ENCODE assay signal across 23 cellular contexts in genomic region chr2:191863988-191864387, GRCh38. TPM values are rescaled to one million over a fixed set of nuclear protein-coding genes. Genes with fewer than 3 reads are reported as not detected.
DNase-seq lines count a peak whose midpoint lies in the region; ATAC-seq and TF ChIP-seq lines count a peak whose summit lies in the region.
"Had no signal": no experiment of that assay in that cellular context is flagged by ENCODE, and none has a peak within 500 bp of the region (broad histone marks: within the 10 kb centered on the region; RNA-seq: fewer than 3 reads in every experiment).

No MANE protein-coding gene starts in this region.

- no peak overlapping the region for H2BK5ac ChIP-seq in H9 (ENCODE audit: insufficient read length, low read length)

- H2AFZ ChIP-seq in HCT116 (ENCODE audit: low read depth, low read length, poor library complexity, severe bottlenecking) (peak overlapping the region; percentile 83), H9 (ENCODE audit: low read length) (no peak overlapping the region)

- H3K9ac ChIP-seq in HCT116 (ENCODE audit: low read length) (no peak overlapping the region), H9 (ENCODE audit: extremely low read depth, insufficient read length, low read length) (no peak overlapping the region)

- no peak overlapping the region for H3T11ph ChIP-seq in H9 (ENCODE audit: low read length)

- no peak overlapping the region for H2BK120ac ChIP-seq in H9 (ENCODE audit: low read depth, low read length, poor library complexity, severe bottlenecking)

- ATAC-seq in HCT116 = no peak
- no peak for ATAC-seq in stimulated activated naive B cell treated with anti-CD40 and anti-IgM and Interleukin-4, amounts not matched to agents 10 μg/mL and 1 μg/mL and 100 μg/mL, for 72 hours (replicated peaks)
- ATAC-seq: activated naive CD4-positive, alpha-beta T cell treated with anti-CD3 and anti-CD28 coated beads, Interleukin-2, amount 50 U/mL, for 72 hours; T-helper 17 cell had no signal

- H3K27me3 ChIP-seq in HCT116 (ENCODE audit: insufficient read depth, low read length) = no peaks in the 10 kb centered on the region
- H3K27me3 ChIP-seq in H9 (ENCODE audit: insufficient read depth, low read length) = no peaks in the 10 kb centered on the region
- H3K27me3 ChIP-seq: SJSA1, upper lobe of left lung had no signal

- H3K27ac Mint-ChIP-seq in nephron (peak overlapping the region; percentile 92 to 98 (median 97)), H9 (no peak overlapping the region)
- no peak overlapping the region for H3K27ac Mint-ChIP-seq in stimulated activated naive B cell treated with anti-CD40 and anti-IgM and Interleukin-4, amounts not matched to agents 10 μg/mL and 1 μg/mL and 100 μg/mL, for 72 hours
- H3K27ac Mint-ChIP-seq: activated CD4-positive, alpha-beta T cell treated with anti-CD3 and anti-CD28 coated beads, Interleukin-2, amount 10 ng/mL, durations not matched to agents 7 days and 5 days; activated naive CD4-positive, alpha-beta T cell treated with anti-CD3 and anti-CD28 coated beads, Interleukin-2, amount 50 U/mL, for 72 hours; T-helper 17 cell had no signal

- H3K14ac ChIP-seq in H9 (ENCODE audit: insufficient read depth, low read length) = no peak overlapping the region

- TF ChIP-seq RAD21 in HCT116 (IDR thresholded peaks at IDR 0.05; ENCODE audit: low read depth) = no peak

- H3K27me3 Mint-ChIP-seq in nephron (ENCODE audit: low read depth) (no peaks in the 10 kb centered on the region), H9 (ENCODE audit: low read depth) (no peaks in the 10 kb centered on the region; the same call in 1 of the 2 replicates)
- no peaks in the 10 kb centered on the region for H3K27me3 Mint-ChIP-seq in stimulated activated naive B cell treated with anti-CD40 and anti-IgM and Interleukin-4, amounts not matched to agents 10 μg/mL and 1 μg/mL and 100 μg/mL, for 72 hours
- H3K27me3 Mint-ChIP-seq: brain had no signal

- H4K8ac ChIP-seq in H9 (replicated peaks; ENCODE audit: insufficient read length, low read depth, low read length) = no peak overlapping the region

- H3K79me1 ChIP-seq in H9 (ENCODE audit: insufficient read depth, low read depth, low read length, poor library complexity, severe bottlenecking) = no peaks in the 10 kb centered on the region

- no peaks in the 10 kb centered on the region for H3K23me2 ChIP-seq in H9 (ENCODE audit: insufficient read length, low read depth, low read length, poor library complexity, severe bottlenecking)

- BruUV-seq in HCT116 (replicated peaks; lab: Mats Ljungman, UMichigan) = no TSS peak

- H3K4me3 ChIP-seq in HCT116 (replicated peaks in 1 of 2; ENCODE audit: low read depth in 1 of 2, low read length in 2 of 2) = no peak overlapping the region
- no peak overlapping the region for H3K4me3 ChIP-seq in fibroblast of the aortic adventitia (ENCODE audit: low read depth, low read length)
- H3K4me3 ChIP-seq: coronary artery, SJSA1, upper lobe of left lung had no signal

- TF ChIP-seq CTCF in HCT116 (IDR thresholded peaks at IDR 0.05 in 2 of 3, conservative IDR thresholded peaks at IDR 0.05 in 1 of 3; ENCODE audit: borderline replicate concordance in 1 of 3, insufficient read depth in 1 of 3, low read depth in 2 of 3, low read length in 2 of 3) (no peak), fibroblast of the aortic adventitia (IDR thresholded peaks at IDR 0.05; ENCODE audit: insufficient read depth, low read length) (no peak), nephron (IDR thresholded peaks at IDR 0.05; ENCODE audit: unreplicated experiment in 3 of 3) (no peak), H9 (conservative IDR thresholded peaks at IDR 0.05) (no peak)

- peaks cover 37 to 40% of the 10 kb centered on the region in 2 experiments for H3K4me1 ChIP-seq in HCT116 (ENCODE audit: control insufficient read depth in 1 of 2, insufficient read depth in 2 of 2, low read length in 2 of 2)
- H3K4me1 ChIP-seq in H9 (ENCODE audit: insufficient read depth, low read length) = no peaks in the 10 kb centered on the region

- no peaks in the 10 kb centered on the region for H3K9me2 ChIP-seq in HCT116 (ENCODE audit: insufficient read depth)

- H3K4ac ChIP-seq in H9 (ENCODE audit: low read depth, low read length) = no peak overlapping the region

- no peak overlapping the region for H2BK12ac ChIP-seq in H9 (ENCODE audit: insufficient read length, low read depth, low read length)

- WGBS in H9 (ENCODE audit: extremely low coverage, insufficient read length, low lambda C conversion rate) = no CpG with 5 or more reads among the region's 2 CpGs

- TF ChIP-seq POLR2A in HCT116 (IDR thresholded peaks at IDR 0.05; ENCODE audit: borderline replicate concordance, extremely low read depth, insufficient read depth, insufficient read length) = no peak

- no peak overlapping the region for H3K23ac ChIP-seq in H9 (ENCODE audit: insufficient read length, low read depth, low read length)

- H3K36me3 ChIP-seq in HCT116 (ENCODE audit: control insufficient read depth in 1 of 2, insufficient read depth in 2 of 2, low read length in 2 of 2) = no peaks in the 10 kb centered on the region
- H3K36me3 ChIP-seq: SJSA1, upper lobe of left lung had no signal

- H4K5ac ChIP-seq in H9 (ENCODE audit: insufficient read length, low read depth, low read length) = no peak overlapping the region

- no peak overlapping the region for H2BK15ac ChIP-seq in H9 (ENCODE audit: low read depth, low read length)

- H2BK20ac ChIP-seq in H9 (ENCODE audit: low read depth, low read length, poor library complexity, severe bottlenecking) = no peak overlapping the region

- intact Hi-C loops in HCT116 (cut with micrococcal nuclease) = no loop called here

- H3K18ac ChIP-seq in H9 (ENCODE audit: insufficient read length, low read depth, low read length) = no peak overlapping the region

- no peak overlapping the region for H3K56ac ChIP-seq in H9 (ENCODE audit: insufficient read length, low read depth, low read length)

- H4K91ac ChIP-seq in H9 (ENCODE audit: insufficient read length, low read depth, low read length) = no peak overlapping the region

- H3K4me3 Mint-ChIP-seq in nephron (no peak overlapping the region), H9 (no peak overlapping the region)
- no peak overlapping the region for H3K4me3 Mint-ChIP-seq in stimulated activated naive B cell treated with anti-CD40 and anti-IgM and Interleukin-4, amounts not matched to agents 10 μg/mL and 1 μg/mL and 100 μg/mL, for 72 hours
- H3K4me3 Mint-ChIP-seq: activated CD4-positive, alpha-beta T cell treated with anti-CD3 and anti-CD28 coated beads, Interleukin-2, amount 10 ng/mL, durations not matched to agents 7 days and 5 days; brain; T-helper 17 cell had no signal

- H3K79me2 ChIP-seq in HCT116 (ENCODE audit: insufficient read depth, low read length) = no peaks in the 10 kb centered on the region
- H3K79me2 ChIP-seq in H9 (ENCODE audit: insufficient read depth, low read length) = no peaks in the 10 kb centered on the region

- RAD21 ChIA-PET in HCT116 (lab: Charles Lee; ENCODE audit: low non-redundant PET in 1 of 2, low total read pairs in 2 of 2, uncharacterized antibody in 2 of 2, unreplicated experiment in 2 of 2) = no interaction called here

- no peak overlapping the region for H2AK5ac ChIP-seq in H9 (ENCODE audit: insufficient read length, low read length)

- POLR2A ChIA-PET in HCT116 (lab: Charles Lee) = no interaction called here

- no peaks in the 10 kb centered on the region for H4K20me1 ChIP-seq in HCT116 (ENCODE audit: insufficient read depth)
- no peaks in the 10 kb centered on the region for H4K20me1 ChIP-seq in H9 (ENCODE audit: control insufficient read depth, insufficient read depth, insufficient read length)

- CTCF ChIA-PET in HCT116 (lab: Charles Lee) = no interaction called here

- peaks cover 4% of the 10 kb centered on the region for H3K9me3 Mint-ChIP-seq in nephron
- H3K9me3 Mint-ChIP-seq in stimulated activated naive B cell treated with anti-CD40 and anti-IgM and Interleukin-4, amounts not matched to agents 10 μg/mL and 1 μg/mL and 100 μg/mL, for 72 hours = peaks cover 0 to 5% of the 10 kb centered on the region in 2 donors
- H3K9me3 Mint-ChIP-seq in H9 = peaks cover 0 to 4% of the 10 kb centered on the region in 2 experiments; a peak in 3 of 5 replicates
- H3K9me3 Mint-ChIP-seq: activated CD4-positive, alpha-beta T cell treated with anti-CD3 and anti-CD28 coated beads, Interleukin-2, amount 10 ng/mL, durations not matched to agents 7 days and 5 days; activated naive CD4-positive, alpha-beta T cell treated with anti-CD3 and anti-CD28 coated beads, Interleukin-2, amount 50 U/mL, for 72 hours had no signal

- H3K36me3 Mint-ChIP-seq in nephron (ENCODE audit: low read depth) = no peaks in the 10 kb centered on the region
- no peaks in the 10 kb centered on the region for H3K36me3 Mint-ChIP-seq in stimulated activated naive B cell treated with anti-CD40 and anti-IgM and Interleukin-4, amounts not matched to agents 10 μg/mL and 1 μg/mL and 100 μg/mL, for 72 hours
- peaks cover 0 to 3% (median 0%) of the 10 kb centered on the region in 3 experiments; a peak in 2 of 7 replicates for H3K36me3 Mint-ChIP-seq in H9 (ENCODE audit: insufficient read depth in 1 of 3, low read depth in 3 of 3)
- H3K36me3 Mint-ChIP-seq: activated naive CD4-positive, alpha-beta T cell treated with anti-CD3 and anti-CD28 coated beads, Interleukin-2, amount 50 U/mL, for 72 hours; brain had no signal

- no peak overlapping the region for H3K4me2 ChIP-seq in HCT116 (ENCODE audit: low read length)
- H3K4me2 ChIP-seq in H9 (ENCODE audit: insufficient read depth, insufficient read length, low read length) = no peak overlapping the region

- no peaks in the 10 kb centered on the region for H3K9me3 ChIP-seq in HCT116 (ENCODE audit: control insufficient read depth in 1 of 2, insufficient read depth in 1 of 2, low read depth in 1 of 2, low read length in 2 of 2)
- H3K9me3 ChIP-seq in H9 (ENCODE audit: control insufficient read depth, low read depth, low read length) = no peaks in the 10 kb centered on the region
- H3K9me3 ChIP-seq: SJSA1, upper lobe of left lung had no signal

- H3K4me1 Mint-ChIP-seq in nephron (peaks cover 51% of the 10 kb centered on the region), H9 (peaks cover 20 to 28% of the 10 kb centered on the region in 2 experiments)
- peaks cover 2 to 6% of the 10 kb centered on the region in 2 donors for H3K4me1 Mint-ChIP-seq in stimulated activated naive B cell treated with anti-CD40 and anti-IgM and Interleukin-4, amounts not matched to agents 10 μg/mL and 1 μg/mL and 100 μg/mL, for 72 hours
- H3K4me1 Mint-ChIP-seq: activated CD4-positive, alpha-beta T cell treated with anti-CD3 and anti-CD28 coated beads, Interleukin-2, amount 10 ng/mL, durations not matched to agents 7 days and 5 days; T-helper 17 cell had no signal

- H3K27ac ChIP-seq in HCT116 (ENCODE audit: low read depth, low read length) = no peak overlapping the region
- no peak overlapping the region for H3K27ac ChIP-seq in H9 (ENCODE audit: insufficient read length, low read depth, low read length)
- H3K27ac ChIP-seq: C4-2B, coronary artery had no signal

- no peak for DNase-seq in HCT116 (ENCODE audit: low read depth, low spot score)
- peak; percentile 73 for DNase-seq in amniotic epithelial cell (ENCODE audit: low read depth)
- peak; percentile 75 for DNase-seq in fibroblast of the aortic adventitia (ENCODE audit: low read depth)
- no peak for DNase-seq in stimulated activated naive B cell treated with anti-CD40 and anti-IgM and Interleukin-4, amounts not matched to agents 10 μg/mL and 1 μg/mL and 100 μg/mL, for 72 hours
- no peak for DNase-seq in H9
- DNase-seq in NCI-H510A treated with DMSO at 0.1 percent for 48 hours (lab: John Stamatoyannopoulos, UW) = no peak
- no peak for DNase-seq in NCI-H2196 (lab: John Stamatoyannopoulos, UW; ENCODE audit: unreplicated experiment)
- DNase-seq: activated CD4-positive, alpha-beta T cell treated with anti-CD3 and anti-CD28 coated beads, Interleukin-2, amount 10 ng/mL, durations not matched to agents 7 days and 5 days; Calu3; foreskin melanocyte; kidney; NCI-H1092 treated with DMSO at 0.1 percent for 48 hours; NCI-H1930; NCI-H345; occipital lobe; T-helper 17 cell; upper lobe of left lung had no signal

RNA-seq across cellular contexts. Expression of gene CAVIN2, which starts 17.1 kb away (rescaled TPM):
- total RNA-seq in HCT116 (2021; ENCODE audit: unreplicated experiment) (0.27 TPM), fibroblast of the aortic adventitia (ENCODE audit: low replicate concordance) (24.1 and 29.8 TPM in 2 replicates), H9 (2021) (not detected in 2 replicates)
- 0.12 and 0.27 TPM in 2 replicates for polyA plus RNA-seq in HCT116 (2012)
- total RNA-seq: activated CD4-positive, alpha-beta T cell treated with anti-CD3 and anti-CD28 coated beads, Interleukin-2, amount 10 ng/mL, durations not matched to agents 7 days and 5 days; activated naive CD4-positive, alpha-beta T cell treated with anti-CD3 and anti-CD28 coated beads, Interleukin-2, amount 50 U/mL, for 72 hours; Calu3 had no signal

Comparison
In these comparisons a context has a peak if more than half of its experiments do, and no peak if none do; other contexts are left out.
1. DNase-seq: peak in amniotic epithelial cell (single experiment) and fibroblast of the aortic adventitia (single experiment); none in HCT116 (single experiment), stimulated activated naive B cell treated with anti-CD40 and anti-IgM and Interleukin-4, amounts not matched to agents 10 μg/mL and 1 μg/mL and 100 μg/mL, for 72 hours (single experiment), H9 (single experiment), NCI-H510A treated with DMSO at 0.1 percent for 48 hours (single experiment) and NCI-H2196 (single experiment).
2. H3K27ac Mint-ChIP-seq: peak in nephron (3 of 3); none in stimulated activated naive B cell treated with anti-CD40 and anti-IgM and Interleukin-4, amounts not matched to agents 10 μg/mL and 1 μg/mL and 100 μg/mL, for 72 hours (single experiment) and H9 (0 of 3).
3. RNA of gene CAVIN2, which starts 17.1 kb away (total RNA-seq): 24.1 to 29.8 TPM in fibroblast of the aortic adventitia; 0.27 TPM in HCT116 (single experiment) and not detected in H9; every median in the first group is over 10 times any median in the second.